Comparison of ENCODE assay signal across 8 cellular contexts in the genomic region with DNA sequence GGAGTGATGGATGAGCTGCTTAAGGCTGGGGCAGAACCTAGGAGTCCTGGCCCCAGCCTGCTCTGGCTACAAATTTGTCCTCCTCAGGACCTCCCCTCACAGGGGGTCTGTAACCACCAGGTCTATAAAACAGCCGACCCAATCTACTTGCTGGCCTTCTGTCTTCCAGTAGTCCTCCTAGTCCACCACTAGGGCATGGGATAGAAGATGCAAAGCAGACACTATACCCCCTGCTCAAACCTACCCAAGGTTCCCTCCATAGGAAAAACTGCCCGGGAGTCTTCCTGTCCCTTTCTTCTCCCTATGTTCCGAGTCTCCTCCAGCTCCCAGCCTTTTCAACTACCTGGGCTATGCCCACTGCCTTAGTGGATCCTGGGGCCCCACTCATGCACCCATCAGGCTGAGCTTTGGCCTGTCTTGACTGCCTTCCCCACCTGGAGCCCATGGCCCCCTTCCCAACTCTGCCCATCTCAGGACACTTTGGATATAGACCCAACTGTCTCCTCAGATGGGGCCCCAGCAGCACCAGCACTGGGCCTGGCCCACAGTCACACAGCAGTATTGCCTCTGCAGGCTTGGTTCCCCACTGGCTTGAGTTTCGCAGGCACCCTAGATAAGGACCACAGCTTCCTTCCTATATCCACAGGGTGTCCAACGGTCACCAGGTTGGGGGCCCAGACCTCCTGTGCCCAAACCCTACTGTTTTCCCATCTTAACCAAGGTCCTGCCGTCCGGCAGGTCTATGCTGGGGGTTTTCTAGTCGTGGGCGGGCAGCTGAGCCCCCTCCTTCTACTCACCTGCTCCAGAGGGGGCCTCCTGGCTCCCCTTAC. TPM values are rescaled to one million over a fixed set of nuclear protein-coding genes. Genes with fewer than 3 reads are reported as not detected.
DNase-seq lines count a peak whose midpoint lies in the region; ATAC-seq and TF ChIP-seq lines count a peak whose summit lies in the region.

No MANE protein-coding gene starts in this region.

- TF ChIP-seq POLR2A in ovary (IDR thresholded peaks at IDR 0.05): no peak

- H3K4me1 Mint-ChIP-seq in effector memory CD8-positive, alpha-beta T cell (ENCODE audit: low read depth in 2 of 2): peaks cover 20 to 25% of the 10 kb centered on the region in 2 donors

- H3K4me3 Mint-ChIP-seq in effector memory CD8-positive, alpha-beta T cell: peak overlapping the region; percentile 85 to 97

- no peak overlapping the region for H2AFZ ChIP-seq in OCI-LY1 (ENCODE audit: low read length)

- no peaks in the 10 kb centered on the region for H3K27me3 Mint-ChIP-seq in effector memory CD8-positive, alpha-beta T cell

- 36 to 39% (median 36%) methylated on average over 9 of the region's 9 CpGs for WGBS in ovary, 3 donors

- no peaks in the 10 kb centered on the region for H3K79me2 ChIP-seq in OCI-LY1 (ENCODE audit: insufficient read depth, low read length)

- H3K36me3 ChIP-seq in OCI-LY1 (ENCODE audit: insufficient read depth, low read length) (no peaks in the 10 kb centered on the region), ovary (no peaks in the 10 kb centered on the region)

- H3K9me3 ChIP-seq in OCI-LY1 (ENCODE audit: low read length): no peaks in the 10 kb centered on the region
- no peaks in the 10 kb centered on the region for H3K9me3 ChIP-seq in ovary

- TF ChIP-seq CTCF in OCI-LY1 (IDR thresholded peaks at IDR 0.05; ENCODE audit: low read length): no peak
- TF ChIP-seq CTCF in ovary (IDR thresholded peaks at IDR 0.05): no peak

- H3K4me3 ChIP-seq in OCI-LY1 (ENCODE audit: low read depth, low read length, poor library complexity, severe bottlenecking) (peak overlapping the region; percentile 93), ovary (peak overlapping the region; percentile 63)

- peaks cover 12% of the 10 kb centered on the region for H3K36me3 Mint-ChIP-seq in effector memory CD8-positive, alpha-beta T cell (ENCODE audit: insufficient read depth)

- H3K9ac ChIP-seq in OCI-LY1 (ENCODE audit: low read length): peak overlapping the region; percentile 89; the same call in 1 of the 2 replicates

- no peak for ATAC-seq in effector memory CD8-positive, alpha-beta T cell (replicated peaks)
- no peak for ATAC-seq in HG03432 (IDR thresholded peaks at IDR 0.05; ENCODE audit: unreplicated experiment)
- ATAC-seq in GM21717 (IDR thresholded peaks at IDR 0.05; ENCODE audit: unreplicated experiment): no peak
- ATAC-seq in HG02759 (IDR thresholded peaks at IDR 0.05; ENCODE audit: unreplicated experiment): no peak

- no peak for TF ChIP-seq EP300 in ovary (IDR thresholded peaks at IDR 0.05)

- H4K20me1 ChIP-seq in OCI-LY1 (ENCODE audit: insufficient read depth, low read length): no peaks in the 10 kb centered on the region

- H3K4me2 ChIP-seq in OCI-LY1 (ENCODE audit: low read length): peak overlapping the region; percentile 98

- no peaks in the 10 kb centered on the region for H3K27me3 ChIP-seq in OCI-LY1 (ENCODE audit: insufficient read depth, low read length)
- H3K27me3 ChIP-seq in ovary: no peaks in the 10 kb centered on the region

- H3K27ac ChIP-seq in OCI-LY1 (ENCODE audit: low read depth, low read length, poor library complexity, severe bottlenecking) (no peak overlapping the region), ovary (peak overlapping the region; percentile 52 to 81)

- H3K27ac Mint-ChIP-seq in effector memory CD8-positive, alpha-beta T cell: peak overlapping the region; percentile 94 to 97

- intact Hi-C loops in ovary (cut with DNase I): no loop called here

- peak; percentile 26 for DNase-seq in G401 (ENCODE audit: low spot score)
- no peak for DNase-seq in effector memory CD8-positive, alpha-beta T cell
- peak in 2 of 5 donors; percentile 51 to 52 for DNase-seq in ovary
- DNase-seq in stimulated activated CD4-positive, alpha-beta T cell treated with anti-CD3 and anti-CD28 coated beads, Interleukin-12 subunit alpha, Interleukin-12 subunit beta, amount 100 ng/mL, for 4 hours: no peak

- in situ Hi-C loops in G401 (cut with HindIII; ENCODE audit: low sequenced_read_pairs): no loop called here

- H3K9me3 Mint-ChIP-seq in effector memory CD8-positive, alpha-beta T cell: no peaks in the 10 kb centered on the region

- H3K4me1 ChIP-seq in OCI-LY1 (ENCODE audit: insufficient read depth, low read length, severe bottlenecking) (peaks cover 21% of the 10 kb centered on the region), ovary (ENCODE audit: insufficient read depth) (peaks cover 8% of the 10 kb centered on the region)

- no peaks in the 10 kb centered on the region for H3K9me2 ChIP-seq in OCI-LY1 (ENCODE audit: low read depth, low read length)

- no peaks in the 10 kb centered on the region for H3F3A ChIP-seq in OCI-LY1 (ENCODE audit: insufficient read depth, low read length)

RNA-seq across cellular contexts. Expression of a gene that starts 1.1 kb away (rescaled TPM):
- 7.9 and 10.0 TPM in 2 replicates for total RNA-seq in G401 (2014; rRNA removed; shearing (Covaris generic))
- 1 to 10 TPM in 6 of 7 donors, under 1 TPM in 1; 0.58 to 4.3 (median 2.0) TPM for total RNA-seq in ovary
- 1 to 10 TPM; 1.5 to 1.9 TPM for polyA plus RNA-seq in ovary

RNA-seq across cellular contexts. Expression of a gene that starts 1.1 kb away (rescaled TPM):
- total RNA-seq in G401 (2014; rRNA removed; shearing (Covaris generic)): 3.4 and 16.0 TPM in 2 replicates
- total RNA-seq in ovary: 10 to 100 TPM in 6 of 7 donors, 1 to 10 TPM in 1; 9.7 to 15.7 (median 13.0) TPM
- 10 to 100 TPM in 1 of 2 donors, 1 to 10 TPM in 1; 2.6 to 11.2 TPM for polyA plus RNA-seq in ovary

RNA-seq across cellular contexts. Expression of a gene that starts 5.3 kb away (rescaled TPM):
- total RNA-seq in G401 (2014; rRNA removed; shearing (Covaris generic)): 15.8 and 18.4 TPM in 2 replicates
- 1 to 10 TPM; 1.8 to 9.3 (median 3.3) TPM for total RNA-seq in ovary
- 1 to 10 TPM; 3.6 to 4.4 TPM for polyA plus RNA-seq in ovary

RNA-seq across cellular contexts. Expression of a gene that starts 5.9 kb away (rescaled TPM):
- 88.7 and 97.4 TPM in 2 replicates for total RNA-seq in G401 (2014; rRNA removed; shearing (Covaris generic))
- 10 to 100 TPM; 31.8 to 76.9 (median 56.4) TPM for total RNA-seq in ovary
- polyA plus RNA-seq in ovary: 10 to 100 TPM; 14.5 to 32.8 TPM

RNA-seq across cellular contexts. Expression of a gene that starts 19.2 kb away (rescaled TPM):
- 1.6 TPM in 1 of 2 replicates, not detected in the other for total RNA-seq in G401 (2014; rRNA removed; shearing (Covaris generic))
- 1 to 10 TPM in 2 of 7 donors, under 1 TPM in 3, not detected in 2; 0.42 to 1.4 (median 0.76) TPM for total RNA-seq in ovary
- polyA plus RNA-seq in ovary: 1 to 10 TPM in 1 of 2 donors, under 1 TPM in 1; 0.60 to 1.0 TPM
